Comparison of ENCODE assay signal across 25 cellular contexts in genomic region chr11:110855246-110855645, GRCh38.
"Had no signal": no experiment of that assay in that cellular context is flagged by ENCODE, and none has a peak within 500 bp of the region (broad histone marks: within the 10 kb centered on the region; RNA-seq: fewer than 3 reads in every experiment).

No MANE protein-coding gene starts in this region.

- H3K36me3 ChIP-seq: gastroesophageal sphincter, lower lobe of right lung, neural progenitor cell, uterus, WERI-Rb-1 had no signal

- H3K9ac ChIP-seq: neural progenitor cell had no signal

- H3K9me3 ChIP-seq: gastroesophageal sphincter, lower lobe of right lung, testis, uterus had no signal

- H3K4me1 ChIP-seq: neural progenitor cell, testis, uterus had no signal

- H3K4me3 ChIP-seq: gastroesophageal sphincter, lower lobe of right lung, neural progenitor cell, testis, uterus had no signal

- DNase-seq: activated CD4-positive, alpha-beta T cell treated with anti-CD3 and anti-CD28 coated beads, Interleukin-2, amount 10 ng/mL, durations not matched to agents 7 days and 5 days; activated CD4-positive, CD25-positive, alpha-beta regulatory T cell treated with anti-CD3 and anti-CD28 coated beads, Interleukin-2, amount 50 U/mL, for 72 hours; activated CD8-positive, alpha-beta memory T cell treated with anti-CD3 and anti-CD28 coated beads, Interleukin-2, amount 10 ng/mL, durations not matched to agents 7 days and 5 days; activated CD8-positive, alpha-beta T cell treated with anti-CD3 and anti-CD28 coated beads for 36 hours; activated effector memory CD4-positive, alpha-beta T cell treated with anti-CD3 and anti-CD28 coated beads, Interleukin-2, amount 50 U/mL, for 16 hours; activated naive CD4-positive, alpha-beta T cell treated with anti-CD3 and anti-CD28 coated beads, Interleukin-2, amount 10 ng/mL, durations not matched to agents 7 days and 5 days; activated T-cell treated with anti-CD3 and anti-CD28 coated beads for 4 hours; anterior cingulate cortex; head of caudate nucleus; left colon; lower lobe of right lung; mesendoderm; naive thymus-derived CD4-positive, alpha-beta T cell; posterior cingulate gyrus; stimulated activated CD4-positive, alpha-beta T cell treated with anti-CD3 and anti-CD28 coated beads, Interleukin-2, amount 100 ng/mL, for 48 hours; stimulated activated CD8-positive, alpha-beta memory T cell treated with anti-CD3 and anti-CD28 coated beads, Interleukin-4, amount 100 ng/mL, for 48 hours; stimulated activated naive B cell treated with anti-CD40 and anti-IgM and Interleukin-4, amounts not matched to agents 10 μg/mL and 1 μg/mL and 100 μg/mL, for 72 hours; testis; trophoblast cell; uterus; WERI-Rb-1 had no signal

- H3K27ac ChIP-seq: epithelial cell of prostate, gastroesophageal sphincter, lower lobe of right lung, neural progenitor cell, testis, uterus, WERI-Rb-1 had no signal

- H3K27me3 ChIP-seq: gastroesophageal sphincter, neural progenitor cell, testis, uterus had no signal

- ATAC-seq: activated CD8-positive, alpha-beta memory T cell treated with anti-CD3 and anti-CD28 coated beads, Interleukin-2, amount 10 ng/mL, durations not matched to agents 7 days and 5 days; activated CD8-positive, alpha-beta T cell treated with anti-CD3 and anti-CD28 coated beads for 36 hours; gastroesophageal sphincter; left colon; lower lobe of right lung; naive thymus-derived CD4-positive, alpha-beta T cell; sciatic nerve; stimulated activated naive B cell treated with anti-CD40 and anti-IgM and Interleukin-4, amounts not matched to agents 10 μg/mL and 1 μg/mL and 100 μg/mL, for 72 hours had no signal
